Comparison of ENCODE assay signal across 8 cellular contexts in the genomic region with DNA sequence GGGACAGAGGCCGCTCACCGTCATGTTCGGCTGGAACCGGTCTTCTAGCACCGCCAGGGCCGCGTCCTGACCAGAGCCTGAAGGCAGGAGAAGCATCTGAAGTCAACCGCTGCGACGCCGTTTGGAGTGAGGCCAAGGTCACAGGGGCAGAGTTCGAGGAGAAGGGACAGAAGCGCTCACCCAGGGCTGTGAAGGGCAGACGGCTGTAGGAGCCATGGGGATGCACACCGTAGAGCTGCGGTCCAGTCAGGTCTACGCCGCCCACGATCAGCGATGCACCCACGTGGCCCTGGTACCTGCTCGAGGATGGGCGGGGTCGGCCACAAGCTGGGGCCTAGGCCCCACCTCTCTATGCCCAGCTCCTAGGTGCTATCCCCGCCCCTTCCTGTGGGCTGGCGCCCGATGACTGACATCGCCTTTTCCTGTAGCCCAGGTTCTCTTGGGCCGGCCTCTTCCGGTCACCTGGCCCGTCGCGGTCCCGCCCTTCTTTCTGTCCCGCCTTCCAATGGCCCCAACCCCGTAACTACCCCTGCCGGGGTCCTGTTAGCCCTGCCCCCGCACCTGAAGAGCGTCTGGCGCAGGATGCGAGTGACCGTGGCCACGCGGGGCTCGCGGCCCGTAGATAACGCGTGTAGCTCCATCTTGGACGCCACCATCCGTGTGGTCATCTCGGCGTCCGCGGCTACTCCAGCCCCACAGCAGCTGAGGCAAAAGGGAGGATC. TPM values are rescaled to one million over a fixed set of nuclear protein-coding genes. Genes with fewer than 3 reads are reported as not detected.
DNase-seq lines count a peak whose midpoint lies in the region; ATAC-seq, FAIRE-seq and TF ChIP-seq lines count a peak whose summit lies in the region.

No MANE protein-coding gene starts in this region.

- peak overlapping the region; percentile 14 for H2AK5ac ChIP-seq in trophoblast cell (ENCODE audit: low read length)

- intact Hi-C loops in heart left ventricle (cut with DNase I), result loop anchor here in 5 of 10 donors (1.0 to 10.0 kb wide), 4 partner anchors 33 to 411 kb away; a partner anchor contains a TSS
- intact Hi-C loops in transverse colon (cut with DNase I; ENCODE audit: low total_unique reads), result no loop called here

- no peak overlapping the region for H3K23ac ChIP-seq in trophoblast cell (ENCODE audit: low read length)

- peak overlapping the region; percentile 66 for H4K8ac ChIP-seq in trophoblast cell (ENCODE audit: low read depth, low read length)

- DNase-seq in GM12892 (ENCODE audit: insufficient read length) (peak; percentile 100), NCI-H1436 (lab: John Stamatoyannopoulos, UW) (peak; percentile 98), SW480 (ENCODE audit: low spot score) (peak; percentile 98), heart left ventricle (peak; percentile 95 to 96 (median 95)), trophoblast cell (peak; percentile 95 to 97), transverse colon (peak; percentile 98)

- peak overlapping the region; percentile 63 for H4K91ac ChIP-seq in trophoblast cell (ENCODE audit: low read depth, low read length)

- peak overlapping the region; percentile 89 for H3K4me2 ChIP-seq in trophoblast cell (ENCODE audit: low read length)

- H2AFZ ChIP-seq in trophoblast cell (ENCODE audit: insufficient read depth, low read length, poor library complexity), result peak overlapping the region; percentile 18

- H3K9me3 ChIP-seq in heart left ventricle, result no peaks in the 10 kb centered on the region
- H3K9me3 ChIP-seq in trophoblast cell (ENCODE audit: insufficient read depth, low read depth, low read length), result peaks cover 2% of the 10 kb centered on the region
- H3K9me3 ChIP-seq in transverse colon, result no peaks in the 10 kb centered on the region

- no peaks in the 10 kb centered on the region for H3K27me3 ChIP-seq in heart left ventricle
- H3K27me3 ChIP-seq in trophoblast cell (ENCODE audit: insufficient read depth, low read length), result no peaks in the 10 kb centered on the region
- no peaks in the 10 kb centered on the region for H3K27me3 ChIP-seq in transverse colon

- no peak for TF ChIP-seq EP300 in transverse colon (IDR thresholded peaks at IDR 0.05; ENCODE audit: low read depth)

- H3K4me1 ChIP-seq in heart left ventricle, result peaks cover 0 to 42% (median 23%) of the 10 kb centered on the region in 12 donors
- peaks cover 16 to 17% of the 10 kb centered on the region in 2 experiments for H3K4me1 ChIP-seq in trophoblast cell (ENCODE audit: control insufficient read depth in 1 of 2, insufficient read depth in 2 of 2, low read length in 2 of 2)
- H3K4me1 ChIP-seq in transverse colon, result peaks cover 22 to 25% (median 23%) of the 10 kb centered on the region in 4 donors

- peak overlapping the region; percentile 62 for H3K14ac ChIP-seq in trophoblast cell (ENCODE audit: low read length)

- ATAC-seq in HG02840 (IDR thresholded peaks at IDR 0.05; ENCODE audit: low FRiP score, unreplicated experiment) (peak; percentile 90), heart left ventricle (peak; percentile 89 to 93 (median 92))

- peak overlapping the region; percentile 57 to 98 (median 77) for H3K4me3 ChIP-seq in heart left ventricle
- peak overlapping the region; percentile 97 for H3K4me3 ChIP-seq in trophoblast cell (ENCODE audit: low read depth, low read length)
- peak overlapping the region; percentile 71 to 86 (median 74) for H3K4me3 ChIP-seq in transverse colon

- H3K36me3 ChIP-seq in heart left ventricle (peaks cover 0 to 59% (median 27%) of the 10 kb centered on the region in 9 donors), trophoblast cell (ENCODE audit: control insufficient read depth in 1 of 2, insufficient read depth in 2 of 2, low read length in 2 of 2) (peaks cover 13 to 15% of the 10 kb centered on the region in 2 experiments), transverse colon (no peaks in the 10 kb centered on the region)

- peak overlapping the region; percentile 18 for H2BK5ac ChIP-seq in trophoblast cell (ENCODE audit: low read depth, low read length, poor library complexity)

- no peak overlapping the region for H2BK12ac ChIP-seq in trophoblast cell (ENCODE audit: low read length)

- H3K79me2 ChIP-seq in trophoblast cell (ENCODE audit: control insufficient read depth, insufficient read depth, low read length, poor library complexity), result peaks cover 10% of the 10 kb centered on the region

- peak overlapping the region; percentile 79 for H4K12ac ChIP-seq in trophoblast cell (ENCODE audit: low read depth, low read length)

- peak overlapping the region; percentile 34 for H3K18ac ChIP-seq in trophoblast cell (ENCODE audit: low read length)

- H3K27ac ChIP-seq in adipose tissue (ENCODE audit: low read depth, low read length), result peak overlapping the region; percentile 57
- H3K27ac ChIP-seq in heart left ventricle, result peak overlapping the region; percentile 82 to 99 (median 92)
- peak overlapping the region; percentile 55 for H3K27ac ChIP-seq in trophoblast cell (ENCODE audit: low read depth, low read length)
- peak overlapping the region; percentile 90 to 97 (median 96) for H3K27ac ChIP-seq in transverse colon

- TF ChIP-seq POLR2A in GM12892 (IDR thresholded peaks at IDR 0.05; ENCODE audit: low read depth, low read length), result peak; percentile 74; the same call in 1 of the 2 replicates
- peak; percentile 13 to 68 for TF ChIP-seq POLR2A in heart left ventricle (IDR thresholded peaks at IDR 0.05)
- TF ChIP-seq POLR2A in transverse colon (IDR thresholded peaks at IDR 0.05), result peak; percentile 88

- in situ Hi-C loops in transverse colon (cut with MboI; ENCODE audit: low pct_ligation_motif_present in 1 of 4, low pct_unique_long_range_greater_than_20kb in 1 of 4, low sequenced_read_pairs in 3 of 4), result no loop called here

- H2BK120ac ChIP-seq in trophoblast cell (ENCODE audit: insufficient read depth, low read length, poor library complexity), result peak overlapping the region; percentile 33

- FAIRE-seq in GM12892 (lab: Jason Lieb, UNC), result peak; percentile 97

- TF ChIP-seq CTCF in heart left ventricle (IDR thresholded peaks at IDR 0.05), result no peak
- TF ChIP-seq CTCF in transverse colon (IDR thresholded peaks at IDR 0.05), result no peak

- H3K4ac ChIP-seq in trophoblast cell (ENCODE audit: low read depth, low read length), result peak overlapping the region; percentile 59

- WGBS in adipose tissue, 3 donors, result 3 to 7% (median 5%) methylated on average over 55 of the region's 55 CpGs
- 1 to 4% (median 3%) methylated on average over 28 to 55 of the region's 55 CpGs for WGBS in heart left ventricle, 4 donors
- no CpG with 5 or more reads among the region's 55 CpGs for WGBS in trophoblast cell (ENCODE audit: extremely low coverage, insufficient coverage, insufficient read length)
- 3% methylated on average over 53 of the region's 55 CpGs; no CpG with 5 or more reads in 1 of the 2 donors for WGBS in transverse colon (ENCODE audit: low coverage in 1 of 2), 2 donors

- peak overlapping the region; percentile 92 for H3K9ac ChIP-seq in trophoblast cell (ENCODE audit: low read length)

- peaks cover 12% of the 10 kb centered on the region for H3K79me1 ChIP-seq in trophoblast cell (ENCODE audit: low read length)

RNA-seq across cellular contexts. Expression of a gene that starts 1.1 kb away (rescaled TPM):
- polyA plus RNA-seq in GM12892 (2012; ENCODE audit: missing spikeins), result 130 TPM
- polyA plus RNA-seq in adipose tissue, result 10 to 100 TPM; 69.8 to 81.9 (median 80.0) TPM
- 100 to 1,000 TPM in 1 of 9 donors, 10 to 100 TPM in 8; 39.4 to 182 (median 60.5) TPM for total RNA-seq in heart left ventricle
- polyA plus RNA-seq in heart left ventricle, result 100 to 1,000 TPM in 1 of 2 donors, 10 to 100 TPM in 1; 56.9 to 118 TPM
- 12.5 and 14.2 TPM in 2 replicates for polyA plus RNA-seq in trophoblast cell (2013)
- 100 to 1,000 TPM in 1 of 4 donors, 10 to 100 TPM in 3; 65.6 to 100 (median 68.6) TPM for total RNA-seq in transverse colon

RNA-seq across cellular contexts. Expression of a gene that starts 3.9 kb away (rescaled TPM):
- polyA plus RNA-seq in GM12892 (2012; ENCODE audit: missing spikeins), result 2.9 TPM
- polyA plus RNA-seq in adipose tissue (100 to 1,000 TPM in 1 of 3 donors, 1 to 10 TPM in 2; 1.3 to 627 (median 2.2) TPM), heart left ventricle (under 1 TPM; 0.61 to 0.90 TPM)
- total RNA-seq in heart left ventricle (1 to 10 TPM in 3 of 9 donors, under 1 TPM in 5, not detected in 1; 0.23 to 2.1 (median 0.74) TPM), transverse colon (1 to 10 TPM in 3 of 4 donors, not detected in 1; 1.6 to 2.1 (median 1.6) TPM)
- polyA plus RNA-seq in trophoblast cell (2013), result 0.34 and 0.42 TPM in 2 replicates

RNA-seq across cellular contexts. Expression of a gene that starts 8.4 kb away (rescaled TPM):
- 11.3 TPM for polyA plus RNA-seq in GM12892 (2012; ENCODE audit: missing spikeins)
- polyA plus RNA-seq in adipose tissue (10 to 100 TPM in 2 of 3 donors, 1 to 10 TPM in 1; 7.5 to 34.0 (median 18.5) TPM), heart left ventricle (10 to 100 TPM; 10.9 to 31.7 TPM)
- total RNA-seq in heart left ventricle (10 to 100 TPM in 7 of 9 donors, 1 to 10 TPM in 2; 9.7 to 24.1 (median 18.2) TPM), transverse colon (10 to 100 TPM in 1 of 4 donors, 1 to 10 TPM in 3; 2.2 to 30.7 (median 4.2) TPM)
- 21.7 and 21.9 TPM in 2 replicates for polyA plus RNA-seq in trophoblast cell (2013)

RNA-seq across cellular contexts. Expression of a gene that starts 32.9 kb away (rescaled TPM):
- 22.4 TPM for polyA plus RNA-seq in GM12892 (2012; ENCODE audit: missing spikeins)
- polyA plus RNA-seq in adipose tissue, result 10 to 100 TPM; 13.2 to 56.9 (median 44.4) TPM
- 10 to 100 TPM; 64.6 to 92.2 (median 86.8) TPM for total RNA-seq in heart left ventricle
- polyA plus RNA-seq in heart left ventricle, result 10 to 100 TPM; 65.3 to 81.5 TPM
- polyA plus RNA-seq in trophoblast cell (2013), result 65.8 and 67.9 TPM in 2 replicates
- 10 to 100 TPM; 18.1 to 46.4 (median 25.4) TPM for total RNA-seq in transverse colon

RNA-seq across cellular contexts. Expression of a gene that starts 42.5 kb away (rescaled TPM):
- polyA plus RNA-seq in GM12892 (2012; ENCODE audit: missing spikeins), result 6.4 TPM
- polyA plus RNA-seq in adipose tissue (10 to 100 TPM; 19.2 to 26.8 (median 23.5) TPM), heart left ventricle (10 to 100 TPM; 16.3 to 36.9 TPM)
- total RNA-seq in heart left ventricle (10 to 100 TPM; 17.1 to 31.3 (median 21.6) TPM), transverse colon (100 to 1,000 TPM in 1 of 4 donors, 10 to 100 TPM in 3; 24.1 to 132 (median 56.2) TPM)
- polyA plus RNA-seq in trophoblast cell (2013), result 17.9 and 25.2 TPM in 2 replicates

Comparison
In these comparisons a context has a peak if more than half of its experiments do, and no peak if none do; other contexts are left out.
1. Peak in every context shown above with its lines: DNase-seq, ATAC-seq, H3K4me3 ChIP-seq and H3K27ac ChIP-seq.